In the genomic region with DNA sequence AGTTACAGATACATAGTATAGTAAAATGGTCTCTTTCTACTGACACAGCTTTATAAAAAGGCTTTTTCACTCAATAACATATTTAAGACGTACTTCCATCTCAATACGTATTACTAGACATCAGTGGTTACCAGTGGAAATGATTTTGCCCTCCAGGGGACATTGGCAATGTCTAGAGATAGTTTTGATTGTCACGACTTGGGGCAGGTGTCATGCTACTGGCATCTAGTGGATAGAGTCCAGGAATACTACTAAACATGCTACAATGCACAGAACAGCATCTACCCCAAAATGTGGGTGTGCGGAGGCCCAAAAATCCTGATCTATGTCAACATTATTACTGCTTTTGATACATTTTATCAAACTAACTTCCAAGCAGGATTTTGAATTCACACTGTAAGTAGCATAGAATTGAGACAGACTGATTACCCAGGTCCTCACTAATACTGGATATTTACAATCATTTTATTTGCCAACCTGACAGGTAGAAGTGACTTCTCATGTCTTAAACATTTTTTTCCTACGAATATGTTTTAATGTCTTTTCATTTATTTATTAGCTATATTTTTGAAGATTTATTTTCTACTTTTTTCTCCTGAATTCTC, we compare ENCODE assay signal across 9 cellular contexts. TPM values are rescaled to one million over a fixed set of nuclear protein-coding genes. Genes with fewer than 3 reads are reported as not detected.
DNase-seq lines count a peak whose midpoint lies in the region; ATAC-seq, FAIRE-seq and TF ChIP-seq lines count a peak whose summit lies in the region.
"Had no signal": no experiment of that assay in that cellular context is flagged by ENCODE, and none has a peak within 500 bp of the region (broad histone marks: within the 10 kb centered on the region; RNA-seq: fewer than 3 reads in every experiment).

No MANE protein-coding gene starts in this region.

- peak; percentile 44 for TF ChIP-seq CTCF in GM12865 (IDR thresholded peaks at IDR 0.05; ENCODE audit: insufficient read depth, low read depth, low read length, missing control alignments)
- peak; percentile 34 for TF ChIP-seq CTCF in astrocyte (IDR thresholded peaks at IDR 0.05; ENCODE audit: insufficient read depth, low read depth, low read length)
- peak in 2 of 3 experiments; percentile 13 to 16 for TF ChIP-seq CTCF in nephron (IDR thresholded peaks at IDR 0.05; ENCODE audit: unreplicated experiment in 3 of 3)
- peak in 22 of 56 donors; percentile 11 to 45 (median 27) for TF ChIP-seq CTCF in dorsolateral prefrontal cortex (IDR thresholded peaks at IDR 0.05 in 54 of 56, conservative IDR thresholded peaks at IDR 0.05 in 2 of 56; ENCODE audit: low read depth in 1 of 56, partially characterized antibody in 56 of 56)
- TF ChIP-seq CTCF in left lung (IDR thresholded peaks at IDR 0.05), result no peak

- H3K9me3 Mint-ChIP-seq in astrocyte (ENCODE audit: unreplicated experiment) (no peaks in the 10 kb centered on the region), nephron (no peaks in the 10 kb centered on the region)
- peaks cover 11% of the 10 kb centered on the region for H3K9me3 Mint-ChIP-seq in natural killer cell treated with Interleukin-12 subunit alpha and Interleukin-12 subunit beta and Interleukin-15 and Interleukin-18, amount 100 ng/mL, for 72 hours

- intact Hi-C loops in dorsolateral prefrontal cortex (cut with DNase I), result loop anchor here in 1 of 2 donors (10.0 kb wide), 1 partner anchor 211 kb away; no protein-coding TSS in a partner anchor
- intact Hi-C loops in left lung (cut with DNase I), result no loop called here

- H3K4me1 ChIP-seq in astrocyte (ENCODE audit: insufficient read depth, low read length), result no peaks in the 10 kb centered on the region
- H3K4me1 ChIP-seq in left lung, result no peaks in the 10 kb centered on the region
- H3K4me1 ChIP-seq: right atrium auricular region had no signal

- H3K9ac ChIP-seq in astrocyte (ENCODE audit: low read length), result no peak overlapping the region

- H3K4me1 Mint-ChIP-seq in astrocyte (ENCODE audit: low read depth, unreplicated experiment) (no peaks in the 10 kb centered on the region), nephron (no peaks in the 10 kb centered on the region)
- H3K4me1 Mint-ChIP-seq in natural killer cell treated with Interleukin-12 subunit alpha and Interleukin-12 subunit beta and Interleukin-15 and Interleukin-18, amount 100 ng/mL, for 72 hours (ENCODE audit: low read depth in 2 of 2), result no peaks in the 10 kb centered on the region

- H3K27ac Mint-ChIP-seq in astrocyte (ENCODE audit: unreplicated experiment) (no peak overlapping the region), nephron (no peak overlapping the region)
- no peak overlapping the region for H3K27ac Mint-ChIP-seq in natural killer cell treated with Interleukin-12 subunit alpha and Interleukin-12 subunit beta and Interleukin-15 and Interleukin-18, amount 100 ng/mL, for 72 hours

- no peaks in the 10 kb centered on the region for H3K36me3 Mint-ChIP-seq in astrocyte (ENCODE audit: low read depth, unreplicated experiment)
- H3K36me3 Mint-ChIP-seq in nephron (ENCODE audit: low read depth), result no peaks in the 10 kb centered on the region
- no peaks in the 10 kb centered on the region for H3K36me3 Mint-ChIP-seq in natural killer cell treated with Interleukin-12 subunit alpha and Interleukin-12 subunit beta and Interleukin-15 and Interleukin-18, amount 100 ng/mL, for 72 hours

- H3K4me3 Mint-ChIP-seq in astrocyte (ENCODE audit: unreplicated experiment) (no peak overlapping the region), nephron (no peak overlapping the region)
- H3K4me3 Mint-ChIP-seq in natural killer cell treated with Interleukin-12 subunit alpha and Interleukin-12 subunit beta and Interleukin-15 and Interleukin-18, amount 100 ng/mL, for 72 hours, result no peak overlapping the region

- H3K9me3 ChIP-seq in astrocyte (ENCODE audit: insufficient read depth, low read depth, low read length) (no peaks in the 10 kb centered on the region), left lung (no peaks in the 10 kb centered on the region)
- H3K9me3 ChIP-seq: right atrium auricular region had no signal

- ATAC-seq in left lung, result no peak
- ATAC-seq in natural killer cell treated with Interleukin-12 subunit alpha and Interleukin-12 subunit beta and Interleukin-15 and Interleukin-18, amount 100 ng/mL, for 72 hours, result no peak

- no peak overlapping the region for H3K4me3 ChIP-seq in GM12865 (ENCODE audit: low read depth, low read length)
- no peak overlapping the region for H3K4me3 ChIP-seq in astrocyte (ENCODE audit: insufficient read depth, low read depth, low read length)
- no peak overlapping the region for H3K4me3 ChIP-seq in dorsolateral prefrontal cortex
- no peak overlapping the region for H3K4me3 ChIP-seq in left lung
- H3K4me3 ChIP-seq: right atrium auricular region had no signal

- no peaks in the 10 kb centered on the region for H3K79me2 ChIP-seq in astrocyte (ENCODE audit: insufficient read depth, low read length)

- H3K36me3 ChIP-seq in astrocyte (ENCODE audit: insufficient read depth, low read length) (no peaks in the 10 kb centered on the region), left lung (peaks cover 0 to 4% of the 10 kb centered on the region in 2 donors)
- H3K36me3 ChIP-seq: right atrium auricular region had no signal

- H3K27me3 Mint-ChIP-seq in astrocyte (ENCODE audit: low read depth, unreplicated experiment) (no peaks in the 10 kb centered on the region), nephron (ENCODE audit: low read depth) (no peaks in the 10 kb centered on the region)
- no peaks in the 10 kb centered on the region for H3K27me3 Mint-ChIP-seq in natural killer cell treated with Interleukin-12 subunit alpha and Interleukin-12 subunit beta and Interleukin-15 and Interleukin-18, amount 100 ng/mL, for 72 hours

- DNase-seq in GM12865 (ENCODE audit: low read depth) (peak; percentile 54), NCI-H1092 (lab: John Stamatoyannopoulos, UW) (peak; percentile 21), astrocyte (ENCODE audit: low read depth) (peak; percentile 35), dorsolateral prefrontal cortex (no peak), left lung (no peak)
- DNase-seq in stimulated activated CD4-positive, alpha-beta T cell treated with anti-CD3 and anti-CD28 coated beads, Interleukin-4, amount 100 ng/mL, for 24 hours, result no peak
- DNase-seq in natural killer cell treated with Interleukin-12 subunit alpha and Interleukin-12 subunit beta and Interleukin-15 and Interleukin-18, amount 100 ng/mL, for 72 hours (ENCODE audit: low spot score), result no peak

- H2AFZ ChIP-seq in astrocyte (ENCODE audit: low read depth, low read length), result no peak overlapping the region

- H3K27me3 ChIP-seq in astrocyte (ENCODE audit: insufficient read depth, low read length) (no peaks in the 10 kb centered on the region), dorsolateral prefrontal cortex (no peaks in the 10 kb centered on the region), left lung (no peaks in the 10 kb centered on the region)
- H3K27me3 ChIP-seq: right atrium auricular region had no signal

- H4K20me1 ChIP-seq in astrocyte (ENCODE audit: insufficient read depth, low read length), result no peaks in the 10 kb centered on the region

- H3K27ac ChIP-seq in astrocyte (ENCODE audit: low read depth, low read length) (no peak overlapping the region), dorsolateral prefrontal cortex (no peak overlapping the region), left lung (no peak overlapping the region)
- H3K27ac ChIP-seq: right atrium auricular region had no signal

- FAIRE-seq in astrocyte (lab: Jason Lieb, UNC), result peak; percentile 65

- H3K4me2 ChIP-seq in astrocyte (ENCODE audit: low read length), result no peak overlapping the region

RNA-seq across cellular contexts. Expression of gene HGF, which starts 53.8 kb away (rescaled TPM):
- not detected in 2 replicates for total RNA-seq in astrocyte
- total RNA-seq in dorsolateral prefrontal cortex, result 10 to 100 TPM in 70 of 120 experiments, 1 to 10 TPM in 50; 3.8 to 41.1 (median 10.9) TPM
- total RNA-seq in left lung, result 10 to 100 TPM; 28.9 to 42.0 TPM
- total RNA-seq in natural killer cell treated with Interleukin-12 subunit alpha and Interleukin-12 subunit beta and Interleukin-15 and Interleukin-18, amount 100 ng/mL, for 72 hours, result under 1 TPM in 1 of 2 donors, not detected in 1; 0.53 TPM

Comparison
In these comparisons a context has a peak if more than half of its experiments do, and no peak if none do; other contexts are left out.
1. DNase-seq: peak in GM12865 (single experiment), NCI-H1092 (single experiment) and astrocyte (single experiment); none in dorsolateral prefrontal cortex (0 of 10), stimulated activated CD4-positive, alpha-beta T cell treated with anti-CD3 and anti-CD28 coated beads, Interleukin-4, amount 100 ng/mL, for 24 hours (single experiment), left lung (0 of 2) and natural killer cell treated with Interleukin-12 subunit alpha and Interleukin-12 subunit beta and Interleukin-15 and Interleukin-18, amount 100 ng/mL, for 72 hours (single experiment).
2. CTCF ChIP-seq: peak in GM12865 (single experiment), astrocyte (single experiment) and nephron (2 of 3); none in left lung (0 of 2).